8 cellular contexts compared by ENCODE assay signal in the genomic region with DNA sequence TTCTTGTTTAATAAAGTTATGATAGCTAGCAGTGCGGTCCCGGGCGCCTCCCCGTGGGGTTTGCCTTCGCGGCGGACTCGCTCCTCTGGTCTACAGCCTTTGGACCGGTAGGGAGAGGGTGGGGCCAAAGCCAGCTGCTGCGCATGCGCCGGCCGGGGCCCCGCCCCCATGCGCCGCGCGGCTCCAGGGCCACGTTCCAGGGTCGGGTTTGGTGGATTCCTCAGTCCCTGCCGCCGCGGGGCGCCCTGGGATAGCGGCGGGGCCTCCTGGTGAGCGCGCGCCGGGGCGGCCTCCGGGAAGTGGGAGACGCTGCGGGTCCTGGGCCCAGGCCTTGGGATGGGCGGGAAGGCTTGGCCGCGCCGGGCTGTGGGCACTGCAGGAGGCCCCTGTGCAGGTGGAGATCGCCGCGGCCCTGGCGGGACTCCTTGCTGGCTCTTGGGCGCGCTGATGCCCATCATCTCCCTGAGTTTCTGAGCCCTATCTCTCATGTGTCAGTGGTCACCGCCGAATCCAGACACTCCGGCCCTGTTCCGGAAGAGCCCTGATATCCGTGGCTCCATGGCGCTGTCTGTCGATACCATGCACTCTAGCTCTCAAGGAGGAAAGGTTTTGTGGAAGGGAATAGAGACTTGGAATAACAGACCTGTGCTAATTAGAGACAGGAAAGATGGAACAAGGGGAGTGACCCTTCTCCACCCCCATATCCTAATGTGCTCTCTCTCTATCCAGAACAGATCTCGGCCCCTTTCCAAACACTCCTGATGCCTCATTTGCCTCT. TPM values are rescaled to one million over a fixed set of nuclear protein-coding genes. Genes with fewer than 3 reads are reported as not detected.
DNase-seq lines count a peak whose midpoint lies in the region; ATAC-seq, FAIRE-seq and TF ChIP-seq lines count a peak whose summit lies in the region.

A gene (plus strand): TSS at position 163 of the 778 bp plus-strand sequence. CDS start 599 bp downstream, at position 762.

- peaks cover 0 to 17% (median 12%) of the 10 kb centered on the region in 3 donors for H3K4me1 ChIP-seq in pancreas
- H3K4me1 ChIP-seq in tibial nerve: peaks cover 0 to 41% (median 12%) of the 10 kb centered on the region in 4 donors

- H3K4me3 Mint-ChIP-seq in glutamatergic neuron (ENCODE audit: unreplicated experiment): peak within 1 kb of the TSS; percentile 97

- H3K27ac Mint-ChIP-seq in activated naive CD4-positive, alpha-beta T cell treated with anti-CD3 and anti-CD28 coated beads, Interleukin-2, amount 50 U/mL, for 72 hours: peak within 1 kb of the TSS; percentile 86 to 92
- peak within 1 kb of the TSS; percentile 85 for H3K27ac Mint-ChIP-seq in glutamatergic neuron (ENCODE audit: unreplicated experiment)

- peaks cover 12% of the 10 kb centered on the region for H3K4me1 Mint-ChIP-seq in glutamatergic neuron (ENCODE audit: low read depth, unreplicated experiment)

- H3K27me3 Mint-ChIP-seq in glutamatergic neuron (ENCODE audit: unreplicated experiment): peaks cover 8% of the 10 kb centered on the region

- POLR2A ChIA-PET in GM10248 (lab: Yijun Ruan, JAX) (interaction anchor here (0.6 to 1.3 kb wide), 5 partner anchors 10 to 549 kb away, joined by 3 to 7 read pairs (median 3); no protein-coding TSS in a partner anchor), HEK293T (lab: Yijun Ruan, JAX) (interaction anchor here (0.6 to 1.8 kb wide), 20 partner anchors 9 to 688 kb away, joined by 3 to 10 read pairs (median 4); a partner anchor contains a TSS)

- CTCF ChIA-PET in GM10248 (lab: Yijun Ruan, JAX) (interaction anchor here (0.9 to 7.6 kb wide), 32 partner anchors 9 to 382 kb away, joined by 3 to 115 read pairs (median 9); a partner anchor contains a TSS), HEK293T (lab: Yijun Ruan, JAX) (interaction anchor here (0.8 to 4.0 kb wide), 10 partner anchors 18 to 175 kb away, joined by 3 to 37 read pairs (median 4); no protein-coding TSS in a partner anchor)

- H3K27me3 ChIP-seq in pancreas (no peaks in the 10 kb centered on the region), tibial nerve (no peaks in the 10 kb centered on the region)

- H3K9me3 Mint-ChIP-seq in activated naive CD4-positive, alpha-beta T cell treated with anti-CD3 and anti-CD28 coated beads, Interleukin-2, amount 50 U/mL, for 72 hours: no peaks in the 10 kb centered on the region
- peaks cover 3% of the 10 kb centered on the region for H3K9me3 Mint-ChIP-seq in glutamatergic neuron (ENCODE audit: unreplicated experiment)

- no peak for FAIRE-seq in pancreas (lab: Jason Lieb, UNC)

- 1% methylated on average over 43 to 52 of the region's 52 CpGs for WGBS in pancreas, 2 donors
- WGBS in tibial nerve, 2 donors: 0 to 6% methylated on average over 12 to 49 of the region's 52 CpGs

- TF ChIP-seq CTCF in GM10248 (IDR thresholded peaks at IDR 0.05; ENCODE audit: control extremely low read depth, extremely low read depth, low read depth, missing control alignments) (peak; percentile 17), NB4 (IDR thresholded peaks at IDR 0.05; ENCODE audit: low read depth, low read length) (peak; percentile 1), glutamatergic neuron (IDR thresholded peaks at IDR 0.05; ENCODE audit: partially characterized antibody, unreplicated experiment) (no peak), pancreas (IDR thresholded peaks at IDR 0.05) (peak in 2 of 4 donors; percentile 9 to 15), tibial nerve (IDR thresholded peaks at IDR 0.05) (peak; percentile 38 to 81 (median 58))

- H3K27ac ChIP-seq in pancreas: peak within 1 kb of the TSS; percentile 72 to 94 (median 87)
- H3K27ac ChIP-seq in tibial nerve: peak within 1 kb of the TSS; percentile 81 to 97 (median 92)

- H3K36me3 ChIP-seq in pancreas (peaks cover 0 to 26% (median 10%) of the 10 kb centered on the region in 3 donors), tibial nerve (peaks cover 0 to 65% (median 7%) of the 10 kb centered on the region in 3 donors)

- H3K9me3 ChIP-seq in pancreas: no peaks in the 10 kb centered on the region
- H3K9me3 ChIP-seq in tibial nerve: no peaks in the 10 kb centered on the region

- intact Hi-C loops in pancreas (cut with DNase I): loop anchor here in 2 of 3 donors (10.0 kb wide), 2 partner anchors 79 to 161 kb away; no protein-coding TSS in a partner anchor

- peak; percentile 61 to 92 for TF ChIP-seq EP300 in tibial nerve (IDR thresholded peaks at IDR 0.05)

- H3K36me3 Mint-ChIP-seq in activated naive CD4-positive, alpha-beta T cell treated with anti-CD3 and anti-CD28 coated beads, Interleukin-2, amount 50 U/mL, for 72 hours: peaks cover 11 to 21% of the 10 kb centered on the region in 2 donors
- H3K36me3 Mint-ChIP-seq in glutamatergic neuron (ENCODE audit: unreplicated experiment): peaks cover 8% of the 10 kb centered on the region

- TF ChIP-seq POLR2A in NB4 (IDR thresholded peaks at IDR 0.05; ENCODE audit: extremely low read depth, insufficient read length): peak; percentile 64
- peak; percentile 75 to 88 for TF ChIP-seq POLR2A in tibial nerve (IDR thresholded peaks at IDR 0.05)

- DNase-seq in GM10248 (ENCODE audit: extremely low spot score) (peak; percentile 99), HEK293T (ENCODE audit: extremely low spot score) (peak; percentile 95), NB4 (ENCODE audit: low read depth) (peak; percentile 93), SKM-1 (lab: John Stamatoyannopoulos, UW; ENCODE audit: unreplicated experiment) (peak; percentile 66), glutamatergic neuron (peak; percentile 84), pancreas (peak; percentile 92 to 99 (median 97)), tibial nerve (ENCODE audit: low spot score in 2 of 2) (peak; percentile 85 to 86)
- peak; percentile 92 to 95 for DNase-seq in activated naive CD4-positive, alpha-beta T cell treated with anti-CD3 and anti-CD28 coated beads, Interleukin-2, amount 50 U/mL, for 72 hours (ENCODE audit: low spot score in 2 of 2)

- peak; percentile 97 to 98 for ATAC-seq in activated naive CD4-positive, alpha-beta T cell treated with anti-CD3 and anti-CD28 coated beads, Interleukin-2, amount 50 U/mL, for 72 hours
- ATAC-seq in pancreas: peak; percentile 90 to 97 (median 96)

- H3K4me3 ChIP-seq in NB4 (ENCODE audit: low read depth, low read length) (peak within 1 kb of the TSS; percentile 74), pancreas (peak within 1 kb of the TSS; percentile 53 to 65 (median 58)), tibial nerve (peak within 1 kb of the TSS; percentile 39 to 75 (median 57))

TF ChIP-seq in HEK293T, 16 proteins besides CTCF, POLR2A, EP300 and RAD21:
- TF ChIP-seq LEF1 (IDR thresholded peaks at IDR 0.05; ENCODE audit: borderline replicate concordance) (no peak), L3MBTL2 (conservative IDR thresholded peaks at IDR 0.05) (peak; percentile 41; the same call in 1 of the 2 replicates)

RNA-seq across cellular contexts. Expression of the gene that starts here (rescaled TPM):
- 10 to 100 TPM; 55.1 to 55.7 TPM for total RNA-seq in activated naive CD4-positive, alpha-beta T cell treated with anti-CD3 and anti-CD28 coated beads, Interleukin-2, amount 50 U/mL, for 72 hours
- total RNA-seq in glutamatergic neuron (ENCODE audit: unreplicated experiment): 47.0 TPM
- total RNA-seq in pancreas: 10 to 100 TPM; 11.3 to 25.8 (median 17.1) TPM
- polyA plus RNA-seq in pancreas: 10 to 100 TPM; 40.4 to 40.6 TPM
- total RNA-seq in tibial nerve: 10 to 100 TPM; 22.6 to 26.2 (median 24.7) TPM

Comparison
In these comparisons a context has a peak if more than half of its experiments do, and no peak if none do; other contexts are left out.
1. Peak in every context shown above with its lines: DNase-seq, ATAC-seq, H3K4me3 ChIP-seq and H3K27ac ChIP-seq.